In the genomic region with DNA sequence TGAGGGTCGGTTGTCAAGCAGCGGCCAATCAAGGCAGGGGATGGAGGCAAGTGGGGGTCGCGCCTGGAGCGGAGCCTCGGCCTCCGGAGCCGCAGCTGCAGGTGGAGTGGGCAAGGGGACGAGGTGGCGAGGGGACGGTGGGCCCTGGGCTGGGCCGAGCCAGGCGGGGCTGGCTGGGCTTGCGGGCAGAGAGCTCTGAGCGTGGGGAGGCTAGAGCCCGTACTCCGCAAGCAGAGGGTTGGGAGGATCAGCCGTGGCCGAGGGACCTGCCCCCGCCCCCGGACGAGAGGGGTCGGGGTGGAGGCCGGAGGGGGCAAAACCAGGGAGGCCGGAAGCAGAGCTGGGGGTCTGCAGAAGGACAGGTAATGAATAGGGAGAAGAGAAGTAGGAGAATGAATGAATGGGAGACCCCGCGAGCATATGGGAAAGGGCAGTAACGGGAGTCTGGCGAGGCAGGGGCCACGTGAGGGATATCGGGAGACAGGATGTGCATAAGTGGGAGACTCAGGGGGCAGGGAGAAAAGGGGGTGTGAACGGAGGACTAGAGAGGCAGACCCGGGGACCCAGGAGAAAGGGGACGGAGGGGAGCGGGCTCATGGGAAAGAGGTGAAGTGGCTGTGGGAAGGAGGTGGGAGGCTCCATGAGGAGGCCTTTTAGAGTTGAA, we compare ENCODE assay signal across 1 cellular context.
TF ChIP-seq lines count a peak whose summit lies in the region.

A gene with protein sequence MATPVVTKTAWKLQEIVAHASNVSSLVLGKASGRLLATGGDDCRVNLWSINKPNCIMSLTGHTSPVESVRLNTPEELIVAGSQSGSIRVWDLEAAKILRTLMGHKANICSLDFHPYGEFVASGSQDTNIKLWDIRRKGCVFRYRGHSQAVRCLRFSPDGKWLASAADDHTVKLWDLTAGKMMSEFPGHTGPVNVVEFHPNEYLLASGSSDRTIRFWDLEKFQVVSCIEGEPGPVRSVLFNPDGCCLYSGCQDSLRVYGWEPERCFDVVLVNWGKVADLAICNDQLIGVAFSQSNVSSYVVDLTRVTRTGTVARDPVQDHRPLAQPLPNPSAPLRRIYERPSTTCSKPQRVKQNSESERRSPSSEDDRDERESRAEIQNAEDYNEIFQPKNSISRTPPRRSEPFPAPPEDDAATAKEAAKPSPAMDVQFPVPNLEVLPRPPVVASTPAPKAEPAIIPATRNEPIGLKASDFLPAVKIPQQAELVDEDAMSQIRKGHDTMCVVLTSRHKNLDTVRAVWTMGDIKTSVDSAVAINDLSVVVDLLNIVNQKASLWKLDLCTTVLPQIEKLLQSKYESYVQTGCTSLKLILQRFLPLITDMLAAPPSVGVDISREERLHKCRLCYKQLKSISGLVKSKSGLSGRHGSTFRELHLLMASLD (plus strand): TSS at position 16 of the 664 bp plus-strand sequence. CDS start 1,474 bp downstream, outside the sequence.

TF ChIP-seq in GM12878, 131 proteins besides CTCF, POLR2A, EP300 and RAD21 (continued from another document):
- no peak for TF ChIP-seq BCL11A (IDR thresholded peaks at IDR 0.05; ENCODE audit: low read depth, low read length)
- TF ChIP-seq, protein P1, sequence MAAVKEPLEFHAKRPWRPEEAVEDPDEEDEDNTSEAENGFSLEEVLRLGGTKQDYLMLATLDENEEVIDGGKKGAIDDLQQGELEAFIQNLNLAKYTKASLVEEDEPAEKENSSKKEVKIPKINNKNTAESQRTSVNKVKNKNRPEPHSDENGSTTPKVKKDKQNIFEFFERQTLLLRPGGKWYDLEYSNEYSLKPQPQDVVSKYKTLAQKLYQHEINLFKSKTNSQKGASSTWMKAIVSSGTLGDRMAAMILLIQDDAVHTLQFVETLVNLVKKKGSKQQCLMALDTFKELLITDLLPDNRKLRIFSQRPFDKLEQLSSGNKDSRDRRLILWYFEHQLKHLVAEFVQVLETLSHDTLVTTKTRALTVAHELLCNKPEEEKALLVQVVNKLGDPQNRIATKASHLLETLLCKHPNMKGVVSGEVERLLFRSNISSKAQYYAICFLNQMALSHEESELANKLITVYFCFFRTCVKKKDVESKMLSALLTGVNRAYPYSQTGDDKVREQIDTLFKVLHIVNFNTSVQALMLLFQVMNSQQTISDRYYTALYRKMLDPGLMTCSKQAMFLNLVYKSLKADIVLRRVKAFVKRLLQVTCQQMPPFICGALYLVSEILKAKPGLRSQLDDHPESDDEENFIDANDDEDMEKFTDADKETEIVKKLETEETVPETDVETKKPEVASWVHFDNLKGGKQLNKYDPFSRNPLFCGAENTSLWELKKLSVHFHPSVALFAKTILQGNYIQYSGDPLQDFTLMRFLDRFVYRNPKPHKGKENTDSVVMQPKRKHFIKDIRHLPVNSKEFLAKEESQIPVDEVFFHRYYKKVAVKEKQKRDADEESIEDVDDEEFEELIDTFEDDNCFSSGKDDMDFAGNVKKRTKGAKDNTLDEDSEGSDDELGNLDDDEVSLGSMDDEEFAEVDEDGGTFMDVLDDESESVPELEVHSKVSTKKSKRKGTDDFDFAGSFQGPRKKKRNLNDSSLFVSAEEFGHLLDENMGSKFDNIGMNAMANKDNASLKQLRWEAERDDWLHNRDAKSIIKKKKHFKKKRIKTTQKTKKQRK (IDR thresholded peaks at IDR 0.05; ENCODE audit: low read depth, low read length): no peak; the same call in 1 of the 2 replicates
- no peak for TF ChIP-seq ETV6 (conservative IDR thresholded peaks at IDR 0.05 in 1 of 2, IDR thresholded peaks at IDR 0.05 in 1 of 2; ENCODE audit: borderline replicate concordance in 1 of 2, low read depth in 1 of 2)
- no peak for TF ChIP-seq RB1 (IDR thresholded peaks at IDR 0.05; ENCODE audit: borderline replicate concordance)
- 0 out of 2 replicates have a peak, but pooled peaks have one; percentile 50 for TF ChIP-seq GATAD2B (conservative IDR thresholded peaks at IDR 0.05; ENCODE audit: low read depth)
- TF ChIP-seq SMAD1 (IDR thresholded peaks at IDR 0.05; ENCODE audit: low read depth, partially characterized antibody): no peak
- TF ChIP-seq, protein P2, sequence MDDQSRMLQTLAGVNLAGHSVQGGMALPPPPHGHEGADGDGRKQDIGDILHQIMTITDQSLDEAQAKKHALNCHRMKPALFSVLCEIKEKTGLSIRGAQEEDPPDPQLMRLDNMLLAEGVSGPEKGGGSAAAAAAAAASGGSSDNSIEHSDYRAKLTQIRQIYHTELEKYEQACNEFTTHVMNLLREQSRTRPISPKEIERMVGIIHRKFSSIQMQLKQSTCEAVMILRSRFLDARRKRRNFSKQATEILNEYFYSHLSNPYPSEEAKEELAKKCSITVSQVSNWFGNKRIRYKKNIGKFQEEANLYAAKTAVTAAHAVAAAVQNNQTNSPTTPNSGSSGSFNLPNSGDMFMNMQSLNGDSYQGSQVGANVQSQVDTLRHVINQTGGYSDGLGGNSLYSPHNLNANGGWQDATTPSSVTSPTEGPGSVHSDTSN (IDR thresholded peaks at IDR 0.05; ENCODE audit: insufficient replicate concordance, low read depth, low read length): no peak
- peak; percentile 40 for TF ChIP-seq RELA (IDR thresholded peaks at IDR 0.05; ENCODE audit: borderline replicate concordance, partially characterized antibody)
- TF ChIP-seq, protein P3, sequence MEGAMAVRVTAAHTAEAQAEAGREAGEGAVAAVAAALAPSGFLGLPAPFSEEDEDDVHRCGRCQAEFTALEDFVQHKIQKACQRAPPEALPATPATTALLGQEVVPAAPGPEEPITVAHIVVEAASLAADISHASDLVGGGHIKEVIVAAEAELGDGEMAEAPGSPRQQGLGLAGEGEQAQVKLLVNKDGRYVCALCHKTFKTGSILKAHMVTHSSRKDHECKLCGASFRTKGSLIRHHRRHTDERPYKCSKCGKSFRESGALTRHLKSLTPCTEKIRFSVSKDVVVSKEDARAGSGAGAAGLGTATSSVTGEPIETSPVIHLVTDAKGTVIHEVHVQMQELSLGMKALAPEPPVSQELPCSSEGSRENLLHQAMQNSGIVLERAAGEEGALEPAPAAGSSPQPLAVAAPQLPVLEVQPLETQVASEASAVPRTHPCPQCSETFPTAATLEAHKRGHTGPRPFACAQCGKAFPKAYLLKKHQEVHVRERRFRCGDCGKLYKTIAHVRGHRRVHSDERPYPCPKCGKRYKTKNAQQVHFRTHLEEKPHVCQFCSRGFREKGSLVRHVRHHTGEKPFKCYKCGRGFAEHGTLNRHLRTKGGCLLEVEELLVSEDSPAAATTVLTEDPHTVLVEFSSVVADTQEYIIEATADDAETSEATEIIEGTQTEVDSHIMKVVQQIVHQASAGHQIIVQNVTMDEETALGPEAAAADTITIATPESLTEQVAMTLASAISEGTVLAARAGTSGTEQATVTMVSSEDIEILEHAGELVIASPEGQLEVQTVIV (IDR thresholded peaks at IDR 0.05; ENCODE audit: borderline replicate concordance, partially characterized antibody): no peak
- no peak for TF ChIP-seq PML (IDR thresholded peaks at IDR 0.05; ENCODE audit: low read length)
- TF ChIP-seq SREBF2 (IDR thresholded peaks at IDR 0.05; ENCODE audit: low read length): no peak
- no peak for TF ChIP-seq YBX1 (IDR thresholded peaks at IDR 0.05)
- TF ChIP-seq, protein P4, sequence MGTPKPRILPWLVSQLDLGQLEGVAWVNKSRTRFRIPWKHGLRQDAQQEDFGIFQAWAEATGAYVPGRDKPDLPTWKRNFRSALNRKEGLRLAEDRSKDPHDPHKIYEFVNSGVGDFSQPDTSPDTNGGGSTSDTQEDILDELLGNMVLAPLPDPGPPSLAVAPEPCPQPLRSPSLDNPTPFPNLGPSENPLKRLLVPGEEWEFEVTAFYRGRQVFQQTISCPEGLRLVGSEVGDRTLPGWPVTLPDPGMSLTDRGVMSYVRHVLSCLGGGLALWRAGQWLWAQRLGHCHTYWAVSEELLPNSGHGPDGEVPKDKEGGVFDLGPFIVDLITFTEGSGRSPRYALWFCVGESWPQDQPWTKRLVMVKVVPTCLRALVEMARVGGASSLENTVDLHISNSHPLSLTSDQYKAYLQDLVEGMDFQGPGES (IDR thresholded peaks at IDR 0.05): no peak
- no peak for TF ChIP-seq MYC (IDR thresholded peaks at IDR 0.05; ENCODE audit: insufficient read depth, insufficient read length, insufficient replicate concordance, low read length, severe bottlenecking)
- TF ChIP-seq SP1 (IDR thresholded peaks at IDR 0.05; ENCODE audit: low read depth, low read length): no peak
- TF ChIP-seq, protein P5, sequence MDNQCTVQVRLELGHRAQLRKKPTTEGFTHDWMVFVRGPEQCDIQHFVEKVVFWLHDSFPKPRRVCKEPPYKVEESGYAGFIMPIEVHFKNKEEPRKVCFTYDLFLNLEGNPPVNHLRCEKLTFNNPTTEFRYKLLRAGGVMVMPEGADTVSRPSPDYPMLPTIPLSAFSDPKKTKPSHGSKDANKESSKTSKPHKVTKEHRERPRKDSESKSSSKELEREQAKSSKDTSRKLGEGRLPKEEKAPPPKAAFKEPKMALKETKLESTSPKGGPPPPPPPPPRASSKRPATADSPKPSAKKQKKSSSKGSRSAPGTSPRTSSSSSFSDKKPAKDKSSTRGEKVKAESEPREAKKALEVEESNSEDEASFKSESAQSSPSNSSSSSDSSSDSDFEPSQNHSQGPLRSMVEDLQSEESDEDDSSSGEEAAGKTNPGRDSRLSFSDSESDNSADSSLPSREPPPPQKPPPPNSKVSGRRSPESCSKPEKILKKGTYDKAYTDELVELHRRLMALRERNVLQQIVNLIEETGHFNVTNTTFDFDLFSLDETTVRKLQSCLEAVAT (IDR thresholded peaks at IDR 0.05): no peak
- TF ChIP-seq MTA2 (IDR thresholded peaks at IDR 0.05; ENCODE audit: low read depth): no peak
- TF ChIP-seq, protein P6, sequence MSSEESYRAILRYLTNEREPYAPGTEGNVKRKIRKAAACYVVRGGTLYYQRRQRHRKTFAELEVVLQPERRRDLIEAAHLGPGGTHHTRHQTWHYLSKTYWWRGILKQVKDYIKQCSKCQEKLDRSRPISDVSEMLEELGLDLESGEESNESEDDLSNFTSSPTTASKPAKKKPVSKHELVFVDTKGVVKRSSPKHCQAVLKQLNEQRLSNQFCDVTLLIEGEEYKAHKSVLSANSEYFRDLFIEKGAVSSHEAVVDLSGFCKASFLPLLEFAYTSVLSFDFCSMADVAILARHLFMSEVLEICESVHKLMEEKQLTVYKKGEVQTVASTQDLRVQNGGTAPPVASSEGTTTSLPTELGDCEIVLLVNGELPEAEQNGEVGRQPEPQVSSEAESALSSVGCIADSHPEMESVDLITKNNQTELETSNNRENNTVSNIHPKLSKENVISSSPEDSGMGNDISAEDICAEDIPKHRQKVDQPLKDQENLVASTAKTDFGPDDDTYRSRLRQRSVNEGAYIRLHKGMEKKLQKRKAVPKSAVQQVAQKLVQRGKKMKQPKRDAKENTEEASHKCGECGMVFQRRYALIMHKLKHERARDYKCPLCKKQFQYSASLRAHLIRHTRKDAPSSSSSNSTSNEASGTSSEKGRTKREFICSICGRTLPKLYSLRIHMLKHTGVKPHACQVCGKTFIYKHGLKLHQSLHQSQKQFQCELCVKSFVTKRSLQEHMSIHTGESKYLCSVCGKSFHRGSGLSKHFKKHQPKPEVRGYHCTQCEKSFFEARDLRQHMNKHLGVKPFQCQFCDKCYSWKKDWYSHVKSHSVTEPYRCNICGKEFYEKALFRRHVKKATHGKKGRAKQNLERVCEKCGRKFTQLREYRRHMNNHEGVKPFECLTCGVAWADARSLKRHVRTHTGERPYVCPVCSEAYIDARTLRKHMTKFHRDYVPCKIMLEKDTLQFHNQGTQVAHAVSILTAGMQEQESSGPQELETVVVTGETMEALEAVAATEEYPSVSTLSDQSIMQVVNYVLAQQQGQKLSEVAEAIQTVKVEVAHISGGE (CRISPR knock-in tag; IDR thresholded peaks at IDR 0.05): no peak
- TF ChIP-seq GABPA (IDR thresholded peaks at IDR 0.05; ENCODE audit: low read depth): no peak
- TF ChIP-seq RUNX3 (IDR thresholded peaks at IDR 0.05; ENCODE audit: low read length): no peak; the same call in 1 of the 2 replicates
- TF ChIP-seq, protein P7, sequence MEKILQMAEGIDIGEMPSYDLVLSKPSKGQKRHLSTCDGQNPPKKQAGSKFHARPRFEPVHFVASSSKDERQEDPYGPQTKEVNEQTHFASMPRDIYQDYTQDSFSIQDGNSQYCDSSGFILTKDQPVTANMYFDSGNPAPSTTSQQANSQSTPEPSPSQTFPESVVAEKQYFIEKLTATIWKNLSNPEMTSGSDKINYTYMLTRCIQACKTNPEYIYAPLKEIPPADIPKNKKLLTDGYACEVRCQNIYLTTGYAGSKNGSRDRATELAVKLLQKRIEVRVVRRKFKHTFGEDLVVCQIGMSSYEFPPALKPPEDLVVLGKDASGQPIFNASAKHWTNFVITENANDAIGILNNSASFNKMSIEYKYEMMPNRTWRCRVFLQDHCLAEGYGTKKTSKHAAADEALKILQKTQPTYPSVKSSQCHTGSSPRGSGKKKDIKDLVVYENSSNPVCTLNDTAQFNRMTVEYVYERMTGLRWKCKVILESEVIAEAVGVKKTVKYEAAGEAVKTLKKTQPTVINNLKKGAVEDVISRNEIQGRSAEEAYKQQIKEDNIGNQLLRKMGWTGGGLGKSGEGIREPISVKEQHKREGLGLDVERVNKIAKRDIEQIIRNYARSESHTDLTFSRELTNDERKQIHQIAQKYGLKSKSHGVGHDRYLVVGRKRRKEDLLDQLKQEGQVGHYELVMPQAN (conservative IDR thresholded peaks at IDR 0.05): peak; percentile 73; the same call in 1 of the 2 replicates
TF ChIP-seq in GM12878: peak in this region for 7.
